Comparison of ENCODE assay signal across 9 cellular contexts in the genomic region with DNA sequence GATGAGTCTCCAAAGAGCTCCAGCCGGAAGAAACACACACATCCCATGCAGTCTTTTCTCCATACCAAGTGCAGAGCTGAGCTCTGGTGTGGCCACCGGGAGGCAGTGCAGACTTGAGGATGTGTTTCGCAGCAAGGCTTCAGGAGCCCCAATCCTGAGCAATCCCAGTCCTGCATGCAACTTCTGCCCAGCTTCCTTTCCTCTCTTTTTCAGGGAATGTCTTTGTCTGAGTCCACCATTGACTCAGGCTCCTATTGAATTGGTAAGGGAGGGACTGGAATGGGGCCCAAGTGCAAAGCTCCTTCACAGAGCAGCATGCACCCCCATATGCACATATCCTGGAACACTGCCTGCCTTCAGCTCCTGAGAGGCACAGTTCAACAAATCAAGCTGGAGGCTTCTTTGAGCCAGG. TPM values are rescaled to one million over a fixed set of nuclear protein-coding genes. Genes with fewer than 3 reads are reported as not detected.
DNase-seq lines count a peak whose midpoint lies in the region; ATAC-seq and TF ChIP-seq lines count a peak whose summit lies in the region.
"Had no signal": no experiment of that assay in that cellular context is flagged by ENCODE, and none has a peak within 500 bp of the region (broad histone marks: within the 10 kb centered on the region; RNA-seq: fewer than 3 reads in every experiment).

No MANE protein-coding gene starts in this region.

- no peaks in the 10 kb centered on the region for H3K36me3 ChIP-seq in kidney epithelial cell (ENCODE audit: control insufficient read depth, insufficient read depth, low read length)

- peak; percentile 74 for ATAC-seq in activated CD4-positive, alpha-beta T cell treated with anti-CD3 and anti-CD28 coated beads for 36 hours
- peak; percentile 100 for ATAC-seq in SK-N-SH treated with all-trans-retinoic acid at 6 μM for 48 hours
- ATAC-seq in GM18861 (IDR thresholded peaks at IDR 0.05; ENCODE audit: unreplicated experiment) = no peak

- peaks cover 9% of the 10 kb centered on the region for H3K27me3 Mint-ChIP-seq in activated CD4-positive, alpha-beta T cell treated with anti-CD3 and anti-CD28 coated beads for 36 hours

- POLR2A ChIA-PET in activated CD4-positive, alpha-beta T cell treated with anti-CD3 and anti-CD28 coated beads for 36 hours (lab: Charles Lee) = no interaction called here

- no peak overlapping the region for H3K4me3 ChIP-seq in cardiac fibroblast (replicated peaks in 1 of 2; ENCODE audit: low read depth in 2 of 2, low read length in 2 of 2)
- H3K4me3 ChIP-seq in kidney epithelial cell (ENCODE audit: low read depth, low read length) = no peak overlapping the region

- CTCF ChIA-PET in activated CD4-positive, alpha-beta T cell treated with anti-CD3 and anti-CD28 coated beads for 36 hours (lab: Charles Lee) = interaction anchor here (0.6 to 1.9 kb wide), 10 partner anchors 13 to 517 kb away, joined by 3 to 11 read pairs (median 3); a partner anchor contains a TSS

- no peaks in the 10 kb centered on the region for H3K4me1 Mint-ChIP-seq in activated CD4-positive, alpha-beta T cell treated with anti-CD3 and anti-CD28 coated beads for 36 hours

- H3K27ac Mint-ChIP-seq in activated CD4-positive, alpha-beta T cell treated with anti-CD3 and anti-CD28 coated beads for 36 hours = no peak overlapping the region
- H3K27ac Mint-ChIP-seq: CD8-positive, alpha-beta memory T cell had no signal

- no peaks in the 10 kb centered on the region for H3K9me3 Mint-ChIP-seq in activated CD4-positive, alpha-beta T cell treated with anti-CD3 and anti-CD28 coated beads for 36 hours (ENCODE audit: low read depth)
- H3K9me3 Mint-ChIP-seq: CD8-positive, alpha-beta memory T cell had no signal

- intact Hi-C loops in activated CD4-positive, alpha-beta T cell treated with anti-CD3 and anti-CD28 coated beads for 36 hours (cut with DNase I, micrococcal nuclease) = loop anchor here in 1 of 2 experiments (5.0 kb wide), 1 partner anchor 62 kb away; no protein-coding TSS in a partner anchor

- no peaks in the 10 kb centered on the region for H3K36me3 Mint-ChIP-seq in activated CD4-positive, alpha-beta T cell treated with anti-CD3 and anti-CD28 coated beads for 36 hours (ENCODE audit: low read depth)
- H3K36me3 Mint-ChIP-seq: CD8-positive, alpha-beta memory T cell had no signal

- peak; percentile 86 for TF ChIP-seq CTCF in cardiac fibroblast (IDR thresholded peaks at IDR 0.05; ENCODE audit: low read depth, low read length)
- peak; percentile 87 for TF ChIP-seq CTCF in kidney epithelial cell (IDR thresholded peaks at IDR 0.05; ENCODE audit: insufficient read depth, low read length, poor library complexity, severe bottlenecking)

- H3K4me3 Mint-ChIP-seq in activated CD4-positive, alpha-beta T cell treated with anti-CD3 and anti-CD28 coated beads for 36 hours = no peak overlapping the region
- H3K4me3 Mint-ChIP-seq: CD8-positive, alpha-beta memory T cell had no signal

- H3K27me3 ChIP-seq in kidney epithelial cell (ENCODE audit: control insufficient read depth, insufficient read depth, low read length) = peaks cover 3% of the 10 kb centered on the region

- DNase-seq in activated CD4-positive, alpha-beta T cell treated with anti-CD3 and anti-CD28 coated beads for 36 hours = peak; percentile 73
- no peak for DNase-seq in activated CD4-positive, alpha-beta T cell treated with anti-CD3 and anti-CD28 coated beads for 1 hour
- DNase-seq in NCI-H1105 treated with DMSO at 0.1 percent for 48 hours (lab: John Stamatoyannopoulos, UW) = peak; percentile 72
- DNase-seq in cardiac fibroblast (ENCODE audit: low read depth in 2 of 2) = peak; percentile 90 to 93
- DNase-seq in kidney epithelial cell (ENCODE audit: low read depth) = peak; percentile 39
- DNase-seq in stimulated activated CD4-positive, alpha-beta T cell treated with anti-CD3 and anti-CD28 coated beads, Interleukin-2, amount 100 ng/mL, for 4 hours (ENCODE audit: low read depth) = peak; percentile 11

TF ChIP-seq in SK-N-SH treated with all-trans-retinoic acid at 6 μM for 48 hours, 23 proteins besides CTCF, POLR2A, EP300 and RAD21:
- no peak for TF ChIP-seq ESRRG (CRISPR knock-in tag; IDR thresholded peaks at IDR 0.05)

RNA-seq across cellular contexts. Expression of a gene that starts 50.5 kb away (rescaled TPM):
- not detected for total RNA-seq in activated CD4-positive, alpha-beta T cell treated with anti-CD3 and anti-CD28 coated beads for 36 hours
- total RNA-seq in kidney epithelial cell = not detected in 2 replicates
- total RNA-seq: CD8-positive, alpha-beta memory T cell had no signal
